ENCODE assay signal across 27 cellular contexts in genomic region chr9:72667181-72667580, GRCh38.
"Had no signal": no experiment of that assay in that cellular context is flagged by ENCODE, and none has a peak within 500 bp of the region (broad histone marks: within the 10 kb centered on the region; RNA-seq: fewer than 3 reads in every experiment).

No MANE protein-coding gene starts in this region.

- H3K36me3 ChIP-seq: brain microvascular endothelial cell, cardiac muscle cell, Peyer's patch, WERI-Rb-1 had no signal

- H3K27me3 ChIP-seq: brain microvascular endothelial cell, cardiac muscle cell, Peyer's patch had no signal

- ATAC-seq: activated CD8-positive, alpha-beta T cell treated with anti-CD3 and anti-CD28 coated beads for 36 hours; activated T-cell treated with anti-CD3 and anti-CD28 coated beads, Interleukin-2, amount 50 U/mL, for 72 hours; activated T-helper 17 cell treated with anti-CD3 and anti-CD28 coated beads, Interleukin-2, amount 50 U/mL, for 72 hours; Right ventricle myocardium inferior had no signal

- H3K27ac ChIP-seq: brain microvascular endothelial cell, cardiac muscle cell, Peyer's patch, RWPE1, WERI-Rb-1 had no signal

- H3K9me3 ChIP-seq: Peyer's patch had no signal

- H3K4me1 ChIP-seq: Peyer's patch had no signal

- DNase-seq: activated CD4-positive, alpha-beta T cell treated with anti-CD3 and anti-CD28 coated beads for 1 hour; activated CD4-positive, alpha-beta T cell treated with anti-CD3 and anti-CD28 coated beads for 48 hours; activated CD4-positive, alpha-beta T cell treated with anti-CD3 and anti-CD28 coated beads, Interleukin-2, amount 50 U/mL, for 4 hours; activated CD4-positive, CD25-positive, alpha-beta regulatory T cell; activated CD8-positive, alpha-beta T cell treated with anti-CD3 and anti-CD28 coated beads for 36 hours; activated effector memory CD4-positive, alpha-beta T cell treated with anti-CD3 and anti-CD28 coated beads, Interleukin-2, amount 50 U/mL, for 16 hours; activated naive CD4-positive, alpha-beta T cell; activated naive CD4-positive, alpha-beta T cell treated with anti-CD3 and anti-CD28 coated beads, Interleukin-2, amount 50 U/mL, for 16 hours; activated naive CD8-positive, alpha-beta T cell treated with anti-CD3 and anti-CD28 coated beads for 36 hours; activated T-cell treated with anti-CD3 and anti-CD28 coated beads, Interleukin-2, amount 50 U/mL, for 1 hour; activated T-cell treated with anti-CD3 and anti-CD28 coated beads, Interleukin-2, amount 50 U/mL, for 72 hours; amniotic stem cell; aorta; brain microvascular endothelial cell; NCI-H1105; NCI-H1417 treated with DMSO at 0.1 percent for 48 hours; NCI-H187 treated with DMSO at 0.1 percent for 48 hours; NCI-H226; NCI-H524 treated with DMSO at 0.1 percent for 48 hours; Peyer's patch; SIG-M5; T1000; WERI-Rb-1 had no signal

- H3K4me3 ChIP-seq: cardiac muscle cell, Peyer's patch had no signal
